In the genomic region with DNA sequence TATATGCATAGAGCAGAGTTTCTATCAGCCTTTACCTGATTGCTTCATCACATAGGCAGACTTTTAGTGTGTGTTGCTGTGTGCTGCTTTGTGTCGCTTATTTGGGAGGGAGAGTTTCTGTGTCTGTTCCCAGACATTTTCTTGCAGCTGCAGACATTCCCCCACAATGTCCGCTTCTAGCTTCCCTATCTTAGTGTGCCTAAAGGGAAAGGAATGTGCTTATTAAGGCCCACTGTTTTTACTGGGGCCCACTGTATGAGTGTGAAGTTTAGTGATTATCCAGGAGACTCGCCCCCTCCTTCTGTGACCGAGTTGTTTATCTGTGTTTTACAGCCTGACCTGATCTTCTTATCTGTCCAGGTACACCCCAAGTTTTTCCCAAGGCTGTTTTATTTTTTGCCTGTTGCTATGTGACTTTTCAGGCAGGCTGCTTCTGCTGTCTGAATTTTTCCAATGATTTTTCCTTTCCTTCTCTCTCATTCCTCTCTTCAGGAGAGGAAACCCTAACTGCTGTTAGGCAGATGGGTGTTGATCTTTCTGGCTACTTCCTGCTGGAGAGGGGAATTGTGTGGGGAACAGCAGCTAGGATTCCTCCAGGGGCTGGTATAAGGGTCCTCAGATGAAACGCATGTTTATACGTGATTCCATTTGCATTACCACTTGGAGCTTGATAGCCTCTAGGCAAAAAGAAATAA, we compare ENCODE assay signal across 16 cellular contexts. TPM values are rescaled to one million over a fixed set of nuclear protein-coding genes. Genes with fewer than 3 reads are reported as not detected.
DNase-seq lines count a peak whose midpoint lies in the region; ATAC-seq and TF ChIP-seq lines count a peak whose summit lies in the region.
"Had no signal": no experiment of that assay in that cellular context is flagged by ENCODE, and none has a peak within 500 bp of the region (broad histone marks: within the 10 kb centered on the region; RNA-seq: fewer than 3 reads in every experiment).

No MANE protein-coding gene starts in this region.

- DNase-seq in GM03348 (ENCODE audit: low spot score), result peak; percentile 39
- no peak for DNase-seq in activated T-helper 1 cell treated with anti-CD3 and anti-CD28 coated beads, Interleukin-12 subunit alpha, Interleukin-12 subunit beta, Interleukin-2, Interleukin-4 antibody, amounts not matched to agents 30 ng/mL and 10 ng/mL and 1 ng/mL, durations not matched to agents 14 hours and 24 hours and 36 hours (ENCODE audit: low spot score)
- peak; percentile 69 for DNase-seq in fibroblast of the aortic adventitia (ENCODE audit: low read depth)
- DNase-seq in osteocyte (ENCODE audit: extremely low spot score, unreplicated experiment), result no peak
- no peak for DNase-seq in HPDE6-E6E7 (ENCODE audit: extremely low spot score)
- DNase-seq: activated CD8-positive, alpha-beta T cell treated with anti-CD3 and anti-CD28 coated beads for 36 hours; activated effector memory CD4-positive, alpha-beta T cell treated with anti-CD3 and anti-CD28 coated beads, Interleukin-2, amount 50 U/mL, for 16 hours; central memory CD4-positive, alpha-beta T cell; DMS79; NCI-H146; NCI-H526 treated with DMSO at 0.1 percent for 48 hours had no signal

- H3K27me3 Mint-ChIP-seq in activated T-helper 1 cell treated with anti-CD3 and anti-CD28 coated beads, Interleukin-12 subunit alpha, Interleukin-12 subunit beta, Interleukin-2, Interleukin-4 antibody, amounts not matched to agents 30 ng/mL and 10 ng/mL and 1 ng/mL, durations not matched to agents 14 hours and 24 hours and 36 hours (ENCODE audit: insufficient read depth), result peaks cover 3% of the 10 kb centered on the region
- no peaks in the 10 kb centered on the region for H3K27me3 Mint-ChIP-seq in osteocyte (ENCODE audit: unreplicated experiment)
- no peaks in the 10 kb centered on the region for H3K27me3 Mint-ChIP-seq in stimulated activated memory B cell treated with anti-CD40 and anti-IgM and Interleukin-4, amounts not matched to agents 10 μg/mL and 1 μg/mL and 100 μg/mL, for 72 hours
- H3K27me3 Mint-ChIP-seq: activated CD8-positive, alpha-beta T cell treated with anti-CD3 and anti-CD28 coated beads for 36 hours; B cell had no signal

- TF ChIP-seq CTCF in fibroblast of the aortic adventitia (IDR thresholded peaks at IDR 0.05; ENCODE audit: insufficient read depth, low read length) (no peak), osteocyte (IDR thresholded peaks at IDR 0.05) (no peak)

- no peak overlapping the region for H3K4me3 ChIP-seq in fibroblast of the aortic adventitia (ENCODE audit: low read depth, low read length)
- H3K4me3 ChIP-seq: GM12878 had no signal

- peak overlapping the region; percentile 3 for H3K27ac Mint-ChIP-seq in activated T-helper 1 cell treated with anti-CD3 and anti-CD28 coated beads, Interleukin-12 subunit alpha, Interleukin-12 subunit beta, Interleukin-2, Interleukin-4 antibody, amounts not matched to agents 30 ng/mL and 10 ng/mL and 1 ng/mL, durations not matched to agents 14 hours and 24 hours and 36 hours
- H3K27ac Mint-ChIP-seq in osteocyte (ENCODE audit: unreplicated experiment), result peak overlapping the region; percentile 94
- H3K27ac Mint-ChIP-seq in stimulated activated memory B cell treated with anti-CD40 and anti-IgM and Interleukin-4, amounts not matched to agents 10 μg/mL and 1 μg/mL and 100 μg/mL, for 72 hours, result no peak overlapping the region
- H3K27ac Mint-ChIP-seq: activated CD8-positive, alpha-beta T cell treated with anti-CD3 and anti-CD28 coated beads for 36 hours; B cell had no signal

- H3K4me3 Mint-ChIP-seq in activated T-helper 1 cell treated with anti-CD3 and anti-CD28 coated beads, Interleukin-12 subunit alpha, Interleukin-12 subunit beta, Interleukin-2, Interleukin-4 antibody, amounts not matched to agents 30 ng/mL and 10 ng/mL and 1 ng/mL, durations not matched to agents 14 hours and 24 hours and 36 hours, result no peak overlapping the region
- peak overlapping the region; percentile 27 for H3K4me3 Mint-ChIP-seq in osteocyte (ENCODE audit: unreplicated experiment)
- H3K4me3 Mint-ChIP-seq in stimulated activated memory B cell treated with anti-CD40 and anti-IgM and Interleukin-4, amounts not matched to agents 10 μg/mL and 1 μg/mL and 100 μg/mL, for 72 hours, result no peak overlapping the region
- H3K4me3 Mint-ChIP-seq: activated CD8-positive, alpha-beta T cell treated with anti-CD3 and anti-CD28 coated beads for 36 hours; B cell had no signal

- ATAC-seq in HG03159 (IDR thresholded peaks at IDR 0.05; ENCODE audit: unreplicated experiment) (no peak), HG02623 (IDR thresholded peaks at IDR 0.05; ENCODE audit: unreplicated experiment) (no peak)
- no peak for ATAC-seq in stimulated activated memory B cell treated with anti-CD40 and anti-IgM and Interleukin-4, amounts not matched to agents 10 μg/mL and 1 μg/mL and 100 μg/mL, for 72 hours
- ATAC-seq: activated CD8-positive, alpha-beta T cell treated with anti-CD3 and anti-CD28 coated beads for 36 hours; GM12878 had no signal

- no peaks in the 10 kb centered on the region for H3K4me1 Mint-ChIP-seq in activated T-helper 1 cell treated with anti-CD3 and anti-CD28 coated beads, Interleukin-12 subunit alpha, Interleukin-12 subunit beta, Interleukin-2, Interleukin-4 antibody, amounts not matched to agents 30 ng/mL and 10 ng/mL and 1 ng/mL, durations not matched to agents 14 hours and 24 hours and 36 hours (ENCODE audit: low read depth)
- H3K4me1 Mint-ChIP-seq in osteocyte (ENCODE audit: unreplicated experiment), result peaks cover 25% of the 10 kb centered on the region
- H3K4me1 Mint-ChIP-seq in stimulated activated memory B cell treated with anti-CD40 and anti-IgM and Interleukin-4, amounts not matched to agents 10 μg/mL and 1 μg/mL and 100 μg/mL, for 72 hours, result no peaks in the 10 kb centered on the region
- H3K4me1 Mint-ChIP-seq: B cell had no signal

- peaks cover 15% of the 10 kb centered on the region for H3K9me3 Mint-ChIP-seq in activated T-helper 1 cell treated with anti-CD3 and anti-CD28 coated beads, Interleukin-12 subunit alpha, Interleukin-12 subunit beta, Interleukin-2, Interleukin-4 antibody, amounts not matched to agents 30 ng/mL and 10 ng/mL and 1 ng/mL, durations not matched to agents 14 hours and 24 hours and 36 hours
- no peaks in the 10 kb centered on the region for H3K9me3 Mint-ChIP-seq in osteocyte (ENCODE audit: unreplicated experiment)
- peaks cover 7% of the 10 kb centered on the region for H3K9me3 Mint-ChIP-seq in stimulated activated memory B cell treated with anti-CD40 and anti-IgM and Interleukin-4, amounts not matched to agents 10 μg/mL and 1 μg/mL and 100 μg/mL, for 72 hours

- H3K36me3 Mint-ChIP-seq in activated T-helper 1 cell treated with anti-CD3 and anti-CD28 coated beads, Interleukin-12 subunit alpha, Interleukin-12 subunit beta, Interleukin-2, Interleukin-4 antibody, amounts not matched to agents 30 ng/mL and 10 ng/mL and 1 ng/mL, durations not matched to agents 14 hours and 24 hours and 36 hours (ENCODE audit: low read depth), result peaks cover 1% of the 10 kb centered on the region
- H3K36me3 Mint-ChIP-seq in osteocyte (ENCODE audit: unreplicated experiment), result peaks cover 3% of the 10 kb centered on the region
- H3K36me3 Mint-ChIP-seq in stimulated activated memory B cell treated with anti-CD40 and anti-IgM and Interleukin-4, amounts not matched to agents 10 μg/mL and 1 μg/mL and 100 μg/mL, for 72 hours, result peaks cover 6% of the 10 kb centered on the region

- intact Hi-C loops in activated T-helper 1 cell treated with anti-CD3 and anti-CD28 coated beads, Interleukin-12 subunit alpha, Interleukin-12 subunit beta, Interleukin-2, Interleukin-4 antibody, amounts not matched to agents 30 ng/mL and 10 ng/mL and 1 ng/mL, durations not matched to agents 14 hours and 24 hours and 36 hours (cut with micrococcal nuclease), result no loop called here

RNA-seq across cellular contexts. Expression of gene STK17B, which starts 47.6 kb away (rescaled TPM):
- total RNA-seq in activated T-helper 1 cell treated with anti-CD3 and anti-CD28 coated beads, Interleukin-12 subunit alpha, Interleukin-12 subunit beta, Interleukin-2, Interleukin-4 antibody, amounts not matched to agents 30 ng/mL and 10 ng/mL and 1 ng/mL, durations not matched to agents 14 hours and 24 hours and 36 hours, result 148 and 164 TPM in 2 replicates
- 50.5 and 114 TPM in 2 replicates for total RNA-seq in fibroblast of the aortic adventitia (ENCODE audit: low replicate concordance)
- total RNA-seq in osteocyte, result 77.5 and 89.3 TPM in 2 replicates

RNA-seq across cellular contexts. Expression of gene DNAH7, which starts 55.2 kb away (rescaled TPM):
- not detected in 2 replicates for total RNA-seq in activated T-helper 1 cell treated with anti-CD3 and anti-CD28 coated beads, Interleukin-12 subunit alpha, Interleukin-12 subunit beta, Interleukin-2, Interleukin-4 antibody, amounts not matched to agents 30 ng/mL and 10 ng/mL and 1 ng/mL, durations not matched to agents 14 hours and 24 hours and 36 hours
- 2.6 and 2.7 TPM in 2 replicates for total RNA-seq in fibroblast of the aortic adventitia (ENCODE audit: low replicate concordance)
- total RNA-seq in osteocyte, result 0.43 and 1.0 TPM in 2 replicates

Comparison
In these comparisons a context has a peak if more than half of its experiments do, and no peak if none do; other contexts are left out.
1. DNase-seq: peak in GM03348 (single experiment) and fibroblast of the aortic adventitia (single experiment); none in activated T-helper 1 cell treated with anti-CD3 and anti-CD28 coated beads, Interleukin-12 subunit alpha, Interleukin-12 subunit beta, Interleukin-2, Interleukin-4 antibody, amounts not matched to agents 30 ng/mL and 10 ng/mL and 1 ng/mL, durations not matched to agents 14 hours and 24 hours and 36 hours (single experiment), osteocyte (single experiment) and HPDE6-E6E7 (single experiment).